Comparison of ENCODE assay signal across 22 cellular contexts in the genomic region with DNA sequence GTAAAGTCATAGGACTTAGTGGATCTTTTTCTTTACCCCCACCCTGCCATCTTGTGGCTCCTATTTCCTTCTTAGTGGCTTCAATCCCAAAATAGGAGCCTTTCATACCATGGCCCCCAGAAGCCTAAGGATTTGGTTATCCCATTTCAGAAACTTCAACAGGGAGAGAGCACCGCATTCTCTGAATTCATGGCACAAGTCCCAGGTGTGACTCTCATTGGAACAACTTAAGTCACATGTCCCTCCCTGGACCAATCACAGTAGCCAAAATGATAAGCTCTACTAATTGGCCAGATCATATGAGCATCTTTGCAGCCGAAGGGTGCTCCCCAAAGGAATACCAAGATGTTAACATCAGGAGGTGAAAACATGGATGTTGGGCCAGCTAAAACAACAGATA. TPM values are rescaled to one million over a fixed set of nuclear protein-coding genes. Genes with fewer than 3 reads are reported as not detected.
DNase-seq lines count a peak whose midpoint lies in the region; ATAC-seq, FAIRE-seq and TF ChIP-seq lines count a peak whose summit lies in the region.
"Had no signal": no experiment of that assay in that cellular context is flagged by ENCODE, and none has a peak within 500 bp of the region (broad histone marks: within the 10 kb centered on the region; RNA-seq: fewer than 3 reads in every experiment).

No MANE protein-coding gene starts in this region.

- CTCF ChIA-PET in K562 (lab: Yijun Ruan, JAX; ENCODE audit: low intra/inter-chr PET ratio) = no interaction called here

- H3K27ac ChIP-seq in K562 (ENCODE audit: extremely low read depth, low read depth, low read length) = no peak overlapping the region
- H3K27ac ChIP-seq in suprapubic skin = no peak overlapping the region
- H3K27ac ChIP-seq: neutrophil, prostate gland, tibial artery had no signal

- no peaks in the 10 kb centered on the region for H3K4me1 ChIP-seq in K562 (replicated peaks in 1 of 2; ENCODE audit: control insufficient read depth in 2 of 2, insufficient read depth in 2 of 2, low read length in 2 of 2)
- H3K4me1 ChIP-seq in suprapubic skin = peaks cover 18% of the 10 kb centered on the region
- H3K4me1 ChIP-seq: prostate gland had no signal

- no peaks in the 10 kb centered on the region for H3K79me2 ChIP-seq in K562 (ENCODE audit: control insufficient read depth, insufficient read depth, low read length)

- TF ChIP-seq RAD21 in Ishikawa (IDR thresholded peaks at IDR 0.05; ENCODE audit: low read depth) = no peak
- no peak for TF ChIP-seq RAD21 in K562 (CRISPR knock-in tag; conservative IDR thresholded peaks at IDR 0.05 in 1 of 2, IDR thresholded peaks at IDR 0.05 in 1 of 2)

- no peak for ATAC-seq in K562
- ATAC-seq: left ventricle myocardium superior, sciatic nerve had no signal

- peak; percentile 55 for DNase-seq in AG10803 (ENCODE audit: low read depth)
- no peak for DNase-seq in K562 (ENCODE audit: extremely low read depth in 1 of 4, low spot score in 3 of 4)
- DNase-seq in iris pigment epithelial cell (ENCODE audit: low read depth) = peak; percentile 14
- no peak for DNase-seq in NCI-H1105 (lab: John Stamatoyannopoulos, UW)
- DNase-seq in activated T-cell treated with anti-CD3 and anti-CD28 coated beads, Interleukin-2, amount 50 U/mL, for 48 hours = no peak
- no peak for DNase-seq in suprapubic skin (ENCODE audit: low spot score in 2 of 2)
- DNase-seq in anterior cingulate cortex (lab: John Stamatoyannopoulos, UW) = no peak
- DNase-seq: activated CD4-positive, CD25-positive, alpha-beta regulatory T cell treated with anti-CD3 and anti-CD28 coated beads, Interleukin-2, amount 50 U/mL, for 72 hours; activated naive CD4-positive, alpha-beta T cell; C1 segment of cervical spinal cord; left ventricle myocardium superior; NCI-H1092 treated with DMSO at 0.1 percent for 48 hours; NCI-H187; NCI-H524; NK-92 treated with Interleukin-12 subunit alpha and Interleukin-12 subunit beta, amount 100 ng/mL, for 24 hours; stimulated activated CD4-positive, alpha-beta T cell treated with anti-CD3 and anti-CD28 coated beads, Interleukin-4, amount 100 ng/mL, for 24 hours had no signal

- FAIRE-seq in K562 (lab: Jason Lieb, UNC) = no peak
- FAIRE-seq: keratinocyte had no signal

- no peak for TF ChIP-seq POLR2A in K562 (conservative IDR thresholded peaks at IDR 0.05)
- no peak for TF ChIP-seq POLR2A in suprapubic skin (IDR thresholded peaks at IDR 0.05)

- no peak overlapping the region for H2AFZ ChIP-seq in K562 (ENCODE audit: low read depth, low read length)

- TF ChIP-seq EP300 in Ishikawa (IDR thresholded peaks at IDR 0.05; ENCODE audit: borderline replicate concordance) (no peak), K562 (IDR thresholded peaks at IDR 0.05; ENCODE audit: low read length) (no peak), suprapubic skin (IDR thresholded peaks at IDR 0.05) (no peak)

- no peak overlapping the region for H3K9ac ChIP-seq in K562 (ENCODE audit: insufficient read depth in 1 of 2, low read depth in 2 of 2, low read length in 2 of 2)

- no peaks in the 10 kb centered on the region for H4K20me1 ChIP-seq in K562 (replicated peaks; ENCODE audit: control insufficient read depth, insufficient read depth, low read length)

- peaks cover 2 to 32% of the 10 kb centered on the region in 2 experiments; a peak in 4 of 5 replicates for H3K27me3 ChIP-seq in K562 (ENCODE audit: control insufficient read depth in 2 of 2, insufficient read depth in 2 of 2, low read length in 2 of 2)
- no peaks in the 10 kb centered on the region for H3K27me3 ChIP-seq in suprapubic skin
- H3K27me3 ChIP-seq: neutrophil, tibial artery had no signal

- intact Hi-C loops in K562 (cut with micrococcal nuclease) = no loop called here

- in situ Hi-C loops in K562 (cut with MboI) = no loop called here

- H3K36me3 ChIP-seq in K562 (ENCODE audit: control insufficient read depth, insufficient read depth, low read length) (no peaks in the 10 kb centered on the region), suprapubic skin (no peaks in the 10 kb centered on the region)
- H3K36me3 ChIP-seq: neutrophil, prostate gland, tibial artery had no signal

- no peak overlapping the region for H3K4me2 ChIP-seq in K562 (ENCODE audit: insufficient read depth, low read length)

- no peaks in the 10 kb centered on the region for H3K9me3 ChIP-seq in K562 (replicated peaks; ENCODE audit: control insufficient read depth, insufficient read depth, low read depth, low read length)
- H3K9me3 ChIP-seq in suprapubic skin = no peaks in the 10 kb centered on the region
- H3K9me3 ChIP-seq: neutrophil, prostate gland, tibial artery had no signal

- H3K4me3 ChIP-seq in AG10803 (ENCODE audit: low read length) (no peak overlapping the region), K562 (no peak overlapping the region), suprapubic skin (no peak overlapping the region)
- H3K4me3 ChIP-seq: prostate gland, tibial artery had no signal

- 0% methylated on average over 2 of the region's 2 CpGs for WGBS in K562 (ENCODE audit: insufficient coverage, low coverage, missing lambda C conversion rate)
- WGBS in suprapubic skin = 81% methylated on average over 2 of the region's 2 CpGs

- TF ChIP-seq CTCF in AG10803 (conservative IDR thresholded peaks at IDR 0.05; ENCODE audit: low read length) = no peak
- TF ChIP-seq CTCF in K562 (IDR thresholded peaks at IDR 0.05 in 2 of 3, conservative IDR thresholded peaks at IDR 0.05 in 1 of 3; ENCODE audit: insufficient read depth in 2 of 3, low read depth in 1 of 3, low read length in 3 of 3) = no peak
- TF ChIP-seq CTCF in suprapubic skin (IDR thresholded peaks at IDR 0.05) = no peak

- POLR2A ChIA-PET in K562 (lab: Yijun Ruan, JAX) = no interaction called here

- no peaks in the 10 kb centered on the region for H3K9me1 ChIP-seq in K562 (ENCODE audit: control insufficient read depth, insufficient read depth, low read length)

- BruUV-seq in K562 (replicated peaks; lab: Mats Ljungman, UMichigan) = no TSS peak

TF ChIP-seq in Ishikawa, 13 proteins besides CTCF, POLR2A, EP300 and RAD21:
- TF ChIP-seq ZBTB7A (IDR thresholded peaks at IDR 0.05; ENCODE audit: low read depth) (no peak), CEBPB (IDR thresholded peaks at IDR 0.05) (no peak), FOXM1 (IDR thresholded peaks at IDR 0.05; ENCODE audit: borderline replicate concordance, low read depth) (no peak)
- TF ChIP-seq, protein P1, sequence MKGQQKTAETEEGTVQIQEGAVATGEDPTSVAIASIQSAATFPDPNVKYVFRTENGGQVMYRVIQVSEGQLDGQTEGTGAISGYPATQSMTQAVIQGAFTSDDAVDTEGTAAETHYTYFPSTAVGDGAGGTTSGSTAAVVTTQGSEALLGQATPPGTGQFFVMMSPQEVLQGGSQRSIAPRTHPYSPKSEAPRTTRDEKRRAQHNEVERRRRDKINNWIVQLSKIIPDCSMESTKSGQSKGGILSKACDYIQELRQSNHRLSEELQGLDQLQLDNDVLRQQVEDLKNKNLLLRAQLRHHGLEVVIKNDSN (IDR thresholded peaks at IDR 0.05) = peak; percentile 77
TF ChIP-seq in Ishikawa: peak in this region for 1.

TF ChIP-seq in K562, 482 proteins besides CTCF, POLR2A, EP300 and RAD21:
- TF ChIP-seq, protein P2, sequence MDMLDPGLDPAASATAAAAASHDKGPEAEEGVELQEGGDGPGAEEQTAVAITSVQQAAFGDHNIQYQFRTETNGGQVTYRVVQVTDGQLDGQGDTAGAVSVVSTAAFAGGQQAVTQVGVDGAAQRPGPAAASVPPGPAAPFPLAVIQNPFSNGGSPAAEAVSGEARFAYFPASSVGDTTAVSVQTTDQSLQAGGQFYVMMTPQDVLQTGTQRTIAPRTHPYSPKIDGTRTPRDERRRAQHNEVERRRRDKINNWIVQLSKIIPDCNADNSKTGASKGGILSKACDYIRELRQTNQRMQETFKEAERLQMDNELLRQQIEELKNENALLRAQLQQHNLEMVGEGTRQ (CRISPR knock-in tag; IDR thresholded peaks at IDR 0.05) = peak; percentile 67
- TF ChIP-seq, protein P1 (CRISPR knock-in tag; IDR thresholded peaks at IDR 0.05) = peak; percentile 32; the same call in 1 of the 2 replicates
- TF ChIP-seq CHD2 (IDR thresholded peaks at IDR 0.05; ENCODE audit: low read depth, low read length) = no peak

RNA-seq across cellular contexts. Expression of a gene that starts 43.2 kb away (rescaled TPM):
- 6.0 and 8.2 TPM in 2 replicates for total RNA-seq in K562 (2011; cell fraction: chromatin; rRNA removed; ENCODE audit: low replicate concordance)
- 5.2 and 5.7 TPM in 2 replicates for total RNA-seq in K562 (2011; cell fraction: nucleolus; rRNA removed)
- 2.6 and 3.2 TPM in 2 replicates for total RNA-seq in K562 (2011; cell fraction: nucleoplasm; rRNA removed)
- total RNA-seq in K562 (2014; rRNA removed) (2.3 and 3.3 TPM in 2 replicates), K562 (2014; rRNA removed; fragmentation: Illumina TruSeq; extraction: Trizol) (1.1 and 1.5 TPM in 2 replicates), K562 (2015; rRNA removed; fragmentation: Illumina TruSeq; extraction: Trizol) (1.4 and 1.8 TPM in 2 replicates), K562 (2021) (2.4 and 2.8 TPM in 2 replicates), suprapubic skin (10 to 100 TPM in 3 of 4 donors, 1 to 10 TPM in 1; 9.8 to 36.9 (median 19.8) TPM)
- polyA plus RNA-seq in K562 (2011; rRNA removed) (0.54 and 1.1 TPM in 2 replicates), K562 (2014; fragmentation: Illumina TruSeq; extraction: Trizol) (1.2 and 1.7 TPM in 2 replicates), K562 (2014; fragmentation: Nextera tagmentation; extraction: Ambion mirVana) (under 1 TPM; 0.21 to 0.31 TPM), K562 (2014; rRNA removed) (1.2 and 1.6 TPM in 2 replicates)
- polyA plus RNA-seq in K562 (2011; cell fraction: cytosol; rRNA removed) = 0.32 and 1.3 TPM in 2 replicates
- polyA plus RNA-seq in K562 (2011; cell fraction: nucleus; rRNA removed) = 1.2 and 4.5 TPM in 2 replicates
- polyA plus RNA-seq in K562 (2012) = 1.3 and 1.4 TPM in 2 replicates
- polyA minus RNA-seq in K562 (2011; rRNA and poly(A)+ RNA removed) = 1.5 and 1.9 TPM in 2 replicates
- polyA minus RNA-seq in K562 (2011; cell fraction: cytosol; rRNA and poly(A)+ RNA removed) = 0.57 TPM in 1 of 2 replicates, not detected in the other
- 2.2 and 3.9 TPM in 2 replicates for polyA minus RNA-seq in K562 (2011; cell fraction: nucleus; rRNA and poly(A)+ RNA removed)

Comparison
In these comparisons a context has a peak if more than half of its experiments do, and no peak if none do; other contexts are left out.
1. DNase-seq: peak in AG10803 (single experiment) and iris pigment epithelial cell (single experiment); none in K562 (0 of 4), NCI-H1105 (single experiment), activated T-cell treated with anti-CD3 and anti-CD28 coated beads, Interleukin-2, amount 50 U/mL, for 48 hours (0 of 2), suprapubic skin (0 of 2) and anterior cingulate cortex (0 of 58).